11 cellular contexts compared by ENCODE assay signal in the genomic region with DNA sequence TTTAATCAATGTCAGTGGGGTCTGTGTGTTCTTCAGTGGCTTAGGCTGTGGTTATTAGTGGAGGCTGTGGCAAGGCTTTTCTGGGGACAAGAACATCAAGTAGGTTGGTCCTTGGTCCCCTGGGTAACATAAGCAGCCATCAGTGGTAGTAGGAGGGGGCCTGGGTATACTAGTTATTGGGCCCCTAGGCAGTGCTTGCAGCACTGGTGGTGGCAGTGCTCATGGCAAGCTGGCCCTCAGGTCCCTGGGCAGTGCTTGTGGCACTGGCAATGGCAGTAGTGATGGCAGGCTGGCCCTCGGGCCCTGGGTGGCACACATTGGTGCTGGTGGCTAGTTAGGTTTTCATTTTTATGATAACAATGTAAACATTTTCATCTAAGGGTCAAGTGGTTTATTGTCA. TPM values are rescaled to one million over a fixed set of nuclear protein-coding genes. Genes with fewer than 3 reads are reported as not detected.
"Had no signal": no experiment of that assay in that cellular context is flagged by ENCODE, and none has a peak within 500 bp of the region (broad histone marks: within the 10 kb centered on the region; RNA-seq: fewer than 3 reads in every experiment).

No MANE protein-coding gene starts in this region.

- FAIRE-seq: HTR-8/SVneo, K562 had no signal

- ATAC-seq: GM23338, HCT116, K562 had no signal

- H2AFZ ChIP-seq: GM23338 had no signal

- H3K36me3 ChIP-seq: HAP-1 had no signal

- H3K4me3 ChIP-seq: GM23338, HAP-1, K562 had no signal

- DNase-seq: H7, HFFc6, IMR-90, KG1 had no signal

- H3K4me1 ChIP-seq: HAP-1 had no signal

- H3K4me2 ChIP-seq: GM23338 had no signal

- H3K9me3 ChIP-seq: HAP-1 had no signal

RNA-seq across cellular contexts. Expression of a gene that starts 32.5 kb away (rescaled TPM):
- total RNA-seq: H4, H7, HFFc6, HT-29, IMR-90, K562 had no signal
- polyA plus RNA-seq: GM23338, K562 had no signal

RNA-seq across cellular contexts. Expression of a gene that starts 58.2 kb away (rescaled TPM):
- total RNA-seq: GM23338, H4, H7, HFFc6, HT-29, IMR-90, K562 had no signal
- polyA plus RNA-seq: GM23338, IMR-90 had no signal
